ENCODE assay signal across 1 cellular context in the genomic region with DNA sequence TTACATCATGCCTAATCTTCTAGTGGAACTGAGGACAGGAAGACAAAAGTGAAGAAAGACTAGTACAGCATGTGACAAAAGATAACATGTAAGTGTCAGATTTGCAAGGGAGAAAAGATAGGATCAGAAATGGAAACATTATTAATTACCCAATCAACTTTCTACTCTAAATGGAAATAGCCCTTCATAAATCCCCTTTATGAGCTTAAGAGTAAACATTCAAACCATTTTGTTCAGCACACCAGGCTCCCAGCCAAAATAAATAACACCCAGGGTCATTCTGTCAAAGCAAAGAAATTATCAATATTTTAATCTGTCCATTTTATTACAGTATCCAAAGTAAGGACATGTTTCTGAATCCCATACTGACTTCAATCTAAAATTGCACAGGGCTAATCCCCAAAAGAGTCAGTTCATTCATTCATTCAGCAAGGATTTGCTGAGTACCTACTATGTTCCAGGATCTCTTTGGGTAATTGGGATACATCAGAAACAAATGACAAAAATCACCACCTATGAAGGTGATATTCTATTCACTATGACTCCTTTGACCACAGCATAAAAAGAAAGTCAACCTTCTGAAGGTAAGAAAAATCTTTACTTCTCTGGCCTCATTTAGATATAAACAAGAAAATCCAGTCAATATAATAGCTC.
TF ChIP-seq lines count a peak whose summit lies in the region.

No MANE protein-coding gene starts in this region.

TF ChIP-seq in HepG2, 621 proteins besides CTCF, POLR2A, EP300 and RAD21:
- TF ChIP-seq FOXA3 (CRISPR knock-in tag; IDR thresholded peaks at IDR 0.05) (peak; percentile 52; the same call in 1 of the 2 replicates), JDP2 (CRISPR knock-in tag; IDR thresholded peaks at IDR 0.05; ENCODE audit: borderline replicate concordance) (no peak), YEATS4 (CRISPR knock-in tag; IDR thresholded peaks at IDR 0.05; ENCODE audit: borderline replicate concordance) (no peak), NFIC (IDR thresholded peaks at IDR 0.05; ENCODE audit: low read length) (peak; percentile 52; the same call in 1 of the 2 replicates), BCL6 (CRISPR knock-in tag; IDR thresholded peaks at IDR 0.05) (no peak)
- TF ChIP-seq, protein P1, sequence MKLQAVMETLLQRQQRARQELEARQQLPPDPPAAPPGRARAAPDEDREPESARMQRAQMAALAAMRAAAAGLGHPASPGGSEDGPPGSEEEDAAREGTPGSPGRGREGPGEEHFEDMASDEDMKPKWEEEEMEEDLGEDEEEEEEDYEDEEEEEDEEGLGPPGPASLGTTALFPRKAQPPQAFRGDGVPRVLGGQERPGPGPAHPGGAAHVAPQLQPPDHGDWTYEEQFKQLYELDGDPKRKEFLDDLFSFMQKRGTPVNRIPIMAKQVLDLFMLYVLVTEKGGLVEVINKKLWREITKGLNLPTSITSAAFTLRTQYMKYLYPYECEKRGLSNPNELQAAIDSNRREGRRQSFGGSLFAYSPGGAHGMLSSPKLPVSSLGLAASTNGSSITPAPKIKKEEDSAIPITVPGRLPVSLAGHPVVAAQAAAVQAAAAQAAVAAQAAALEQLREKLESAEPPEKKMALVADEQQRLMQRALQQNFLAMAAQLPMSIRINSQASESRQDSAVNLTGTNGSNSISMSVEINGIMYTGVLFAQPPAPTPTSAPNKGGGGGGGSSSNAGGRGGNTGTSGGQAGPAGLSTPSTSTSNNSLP (IDR thresholded peaks at IDR 0.05; ENCODE audit: low read depth, low read length): no peak
TF ChIP-seq in HepG2: peak in this region for 2.
